Comparison of ENCODE assay signal across 8 cellular contexts in the genomic region with DNA sequence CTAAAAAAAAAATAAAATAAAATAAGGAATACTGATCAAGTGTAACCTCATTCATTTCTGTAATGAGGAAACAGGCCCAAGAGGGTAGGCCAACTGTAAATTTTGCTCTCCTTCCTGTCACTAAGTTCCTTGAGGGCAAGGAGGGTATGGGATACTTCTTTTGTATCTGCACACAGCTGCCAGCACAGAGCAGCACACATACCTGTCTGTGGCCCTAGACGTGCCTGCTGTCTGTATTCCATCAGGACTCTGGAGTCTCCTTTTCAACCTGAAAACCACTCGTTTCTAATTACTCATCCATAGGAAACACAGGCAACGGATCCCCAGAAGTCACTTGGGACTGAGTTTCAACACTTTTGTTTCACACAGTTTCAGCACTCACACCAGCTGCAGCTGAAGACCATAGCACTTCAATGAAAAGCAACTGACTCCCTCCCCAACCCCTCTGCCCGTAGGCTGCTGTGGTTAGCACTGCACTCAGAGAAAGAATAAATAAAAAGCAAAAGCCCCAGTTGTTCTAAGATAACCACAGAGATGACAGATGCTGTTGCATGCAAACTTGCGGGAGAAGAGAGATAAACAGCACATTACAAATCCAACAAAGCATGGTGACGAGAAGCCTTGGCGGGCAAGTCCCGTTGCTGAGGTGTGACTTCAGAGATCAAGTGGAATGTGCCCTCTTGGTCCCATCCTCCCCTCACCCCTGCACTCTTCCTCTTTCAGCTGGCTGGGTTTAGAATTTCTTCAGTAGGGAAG. TPM values are rescaled to one million over a fixed set of nuclear protein-coding genes. Genes with fewer than 3 reads are reported as not detected.
DNase-seq lines count a peak whose midpoint lies in the region; ATAC-seq and TF ChIP-seq lines count a peak whose summit lies in the region.

No MANE protein-coding gene starts in this region.

- in situ Hi-C loops in brain microvascular endothelial cell (cut with HindIII; ENCODE audit: low pct_ligation_motif_present, low sequenced_read_pairs) = no loop called here

- no peaks in the 10 kb centered on the region for H3K27me3 ChIP-seq in brain microvascular endothelial cell (replicated peaks)

- peak overlapping the region; percentile 88 for H3K27ac Mint-ChIP-seq in stimulated activated effector memory CD8-positive, alpha-beta T cell treated with anti-CD3 and anti-CD28 coated beads, Interleukin-12 subunit alpha, Interleukin-12 subunit beta, amount 100 ng/mL, for 72 hours

- no peak for TF ChIP-seq POLR2A in NB4 (IDR thresholded peaks at IDR 0.05; ENCODE audit: extremely low read depth, insufficient read length)

- ATAC-seq in GM21723 (IDR thresholded peaks at IDR 0.05; ENCODE audit: unreplicated experiment) = peak; percentile 97
- ATAC-seq in stimulated activated effector memory CD8-positive, alpha-beta T cell treated with anti-CD3 and anti-CD28 coated beads, Interleukin-12 subunit alpha, Interleukin-12 subunit beta, amount 100 ng/mL, for 72 hours = peak; percentile 95

- peaks cover 61% of the 10 kb centered on the region for H3K4me1 Mint-ChIP-seq in stimulated activated effector memory CD8-positive, alpha-beta T cell treated with anti-CD3 and anti-CD28 coated beads, Interleukin-12 subunit alpha, Interleukin-12 subunit beta, amount 100 ng/mL, for 72 hours

- H3K4me3 ChIP-seq in GM12865 (ENCODE audit: low read depth, low read length) (no peak overlapping the region), NB4 (ENCODE audit: low read depth, low read length) (peak overlapping the region; percentile 42), brain microvascular endothelial cell (ENCODE audit: low read depth, low read length) (no peak overlapping the region)

- H3K36me3 ChIP-seq in brain microvascular endothelial cell (replicated peaks) = peaks cover 6% of the 10 kb centered on the region

- DNase-seq in GM12865 (ENCODE audit: low read depth) (peak; percentile 10), NB4 (ENCODE audit: low read depth) (peak; percentile 96), brain microvascular endothelial cell (peak; percentile 51), DMS53 (lab: John Stamatoyannopoulos, UW) (no peak), A172 (ENCODE audit: low spot score) (no peak), superior temporal gyrus (ENCODE audit: extremely low spot score) (no peak)
- DNase-seq in stimulated activated effector memory CD8-positive, alpha-beta T cell treated with anti-CD3 and anti-CD28 coated beads, Interleukin-12 subunit alpha, Interleukin-12 subunit beta, amount 100 ng/mL, for 72 hours (ENCODE audit: low spot score in 2 of 2) = peak; percentile 42 to 79

- peak overlapping the region; percentile 66 for H3K4me3 Mint-ChIP-seq in stimulated activated effector memory CD8-positive, alpha-beta T cell treated with anti-CD3 and anti-CD28 coated beads, Interleukin-12 subunit alpha, Interleukin-12 subunit beta, amount 100 ng/mL, for 72 hours

- no peaks in the 10 kb centered on the region for H3K9me3 Mint-ChIP-seq in stimulated activated effector memory CD8-positive, alpha-beta T cell treated with anti-CD3 and anti-CD28 coated beads, Interleukin-12 subunit alpha, Interleukin-12 subunit beta, amount 100 ng/mL, for 72 hours

- H3K36me3 Mint-ChIP-seq in stimulated activated effector memory CD8-positive, alpha-beta T cell treated with anti-CD3 and anti-CD28 coated beads, Interleukin-12 subunit alpha, Interleukin-12 subunit beta, amount 100 ng/mL, for 72 hours = peaks cover 49% of the 10 kb centered on the region

- no peak for TF ChIP-seq CTCF in GM12865 (IDR thresholded peaks at IDR 0.05; ENCODE audit: insufficient read depth, low read depth, low read length, missing control alignments)
- TF ChIP-seq CTCF in NB4 (IDR thresholded peaks at IDR 0.05; ENCODE audit: low read depth, low read length) = no peak
- no peak for TF ChIP-seq CTCF in brain microvascular endothelial cell (IDR thresholded peaks at IDR 0.05; ENCODE audit: low read depth, low read length, missing control alignments)

- H3K27ac ChIP-seq in brain microvascular endothelial cell = no peak overlapping the region

RNA-seq across cellular contexts. Expression of gene CRACR2A, which starts 24.9 kb away (rescaled TPM):
- total RNA-seq in A172 (2014; rRNA removed; shearing (Covaris generic)) = not detected in 2 replicates

Comparison
In these comparisons a context has a peak if more than half of its experiments do, and no peak if none do; other contexts are left out.
1. DNase-seq: peak in GM12865 (single experiment), NB4 (single experiment), brain microvascular endothelial cell (single experiment) and stimulated activated effector memory CD8-positive, alpha-beta T cell treated with anti-CD3 and anti-CD28 coated beads, Interleukin-12 subunit alpha, Interleukin-12 subunit beta, amount 100 ng/mL, for 72 hours (2 of 2); none in DMS53 (single experiment), A172 (single experiment) and superior temporal gyrus (single experiment).